In the genomic region with DNA sequence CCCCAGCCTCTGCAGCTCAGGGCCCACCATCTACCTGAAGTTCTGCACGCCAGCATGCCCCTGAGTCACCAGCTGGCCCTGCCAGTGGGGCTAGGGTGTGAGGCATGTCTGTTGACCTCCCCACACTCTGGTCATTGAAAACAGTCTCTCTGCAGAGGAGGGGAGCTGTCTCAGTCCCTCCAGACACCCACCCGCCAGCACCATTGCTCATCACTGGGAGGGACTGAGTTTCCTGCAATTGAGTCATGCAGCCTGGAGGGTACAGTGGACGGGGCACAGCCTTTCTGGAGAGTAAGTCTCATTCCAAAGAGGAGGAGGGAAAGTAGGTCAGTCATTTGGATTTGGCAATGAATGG, we compare ENCODE assay signal across 12 cellular contexts. TPM values are rescaled to one million over a fixed set of nuclear protein-coding genes. Genes with fewer than 3 reads are reported as not detected.
DNase-seq lines count a peak whose midpoint lies in the region; ATAC-seq and TF ChIP-seq lines count a peak whose summit lies in the region.
"Had no signal": no experiment of that assay in that cellular context is flagged by ENCODE, and none has a peak within 500 bp of the region (broad histone marks: within the 10 kb centered on the region; RNA-seq: fewer than 3 reads in every experiment).

No MANE protein-coding gene starts in this region.

- H3K27ac Mint-ChIP-seq in neural progenitor cell, result peak overlapping the region; percentile 84
- H3K27ac Mint-ChIP-seq: stimulated activated memory B cell treated with anti-CD40 and anti-IgM and Interleukin-4, amounts not matched to agents 10 μg/mL and 1 μg/mL and 100 μg/mL, for 72 hours had no signal

- no peak for ATAC-seq in GM21367 (IDR thresholded peaks at IDR 0.05; ENCODE audit: unreplicated experiment)
- ATAC-seq: stimulated activated memory B cell treated with anti-CD40 and anti-IgM and Interleukin-4, amounts not matched to agents 10 μg/mL and 1 μg/mL and 100 μg/mL, for 72 hours had no signal

- H3K36me3 Mint-ChIP-seq in neural progenitor cell, result no peaks in the 10 kb centered on the region
- H3K36me3 Mint-ChIP-seq: stimulated activated memory B cell treated with anti-CD40 and anti-IgM and Interleukin-4, amounts not matched to agents 10 μg/mL and 1 μg/mL and 100 μg/mL, for 72 hours had no signal

- no peak overlapping the region for H3K4me2 ChIP-seq in neural progenitor cell

- no peaks in the 10 kb centered on the region for H3K27me3 ChIP-seq in neural progenitor cell

- no peaks in the 10 kb centered on the region for H3K9me3 Mint-ChIP-seq in neural progenitor cell
- H3K9me3 Mint-ChIP-seq: stimulated activated memory B cell treated with anti-CD40 and anti-IgM and Interleukin-4, amounts not matched to agents 10 μg/mL and 1 μg/mL and 100 μg/mL, for 72 hours had no signal

- H3K79me2 ChIP-seq in neural progenitor cell (ENCODE audit: low read depth), result no peaks in the 10 kb centered on the region

- H4K20me1 ChIP-seq in neural progenitor cell (ENCODE audit: low read depth), result no peaks in the 10 kb centered on the region

- H3K4me1 ChIP-seq in neural progenitor cell, result peaks cover 18% of the 10 kb centered on the region

- no peak for TF ChIP-seq CTCF in neural progenitor cell (IDR thresholded peaks at IDR 0.05)

- peaks cover 37% of the 10 kb centered on the region for H3K4me1 Mint-ChIP-seq in neural progenitor cell
- H3K4me1 Mint-ChIP-seq: stimulated activated memory B cell treated with anti-CD40 and anti-IgM and Interleukin-4, amounts not matched to agents 10 μg/mL and 1 μg/mL and 100 μg/mL, for 72 hours had no signal

- H3K9ac ChIP-seq in neural progenitor cell, result no peak overlapping the region

- H2AFZ ChIP-seq in neural progenitor cell (replicated peaks), result no peak overlapping the region

- H3K27me3 Mint-ChIP-seq in neural progenitor cell (ENCODE audit: insufficient read depth, low read depth), result peaks cover 21% of the 10 kb centered on the region

- no peak overlapping the region for H3K4me3 ChIP-seq in neural progenitor cell

- no peak overlapping the region for H3K4me3 Mint-ChIP-seq in neural progenitor cell
- H3K4me3 Mint-ChIP-seq: stimulated activated memory B cell treated with anti-CD40 and anti-IgM and Interleukin-4, amounts not matched to agents 10 μg/mL and 1 μg/mL and 100 μg/mL, for 72 hours had no signal

- DNase-seq in AG20443 (ENCODE audit: low spot score) (peak; percentile 91), LHCN-M2 (ENCODE audit: low read depth) (peak; percentile 72), dedifferentiated amniotic fluid mesenchymal stem cell (ENCODE audit: extremely low spot score) (peak; percentile 95), neural progenitor cell (ENCODE audit: low spot score) (no peak), SIG-M5 (lab: John Stamatoyannopoulos, UW) (no peak), NCI-H2081 (lab: John Stamatoyannopoulos, UW) (no peak)
- no peak for DNase-seq in activated CD4-positive, alpha-beta T cell treated with anti-CD3 and anti-CD28 coated beads for 48 hours
- DNase-seq: central memory CD4-positive, alpha-beta T cell; Kasumi-1; NK-92 treated with Interleukin-12 subunit alpha and Interleukin-12 subunit beta, amount 100 ng/mL, for 24 hours had no signal

- H3F3A ChIP-seq in neural progenitor cell (ENCODE audit: low read depth), result no peaks in the 10 kb centered on the region

- H3K9me3 ChIP-seq in neural progenitor cell (ENCODE audit: low read depth), result no peaks in the 10 kb centered on the region

- no peak overlapping the region for H3K27ac ChIP-seq in neural progenitor cell

- H3K36me3 ChIP-seq in neural progenitor cell, result no peaks in the 10 kb centered on the region

RNA-seq across cellular contexts. Expression of gene COL5A1, which starts 16.8 kb away (rescaled TPM):
- total RNA-seq in LHCN-M2 (2014; rRNA removed) (36.4 and 56.0 TPM in 2 replicates), neural progenitor cell (ENCODE audit: low replicate concordance) (6.1 and 14.2 TPM in 2 replicates)
- polyA plus RNA-seq in LHCN-M2 (2012), result 140 TPM

Comparison
In these comparisons a context has a peak if more than half of its experiments do, and no peak if none do; other contexts are left out.
1. DNase-seq: peak in AG20443 (single experiment), LHCN-M2 (single experiment) and dedifferentiated amniotic fluid mesenchymal stem cell (single experiment); none in neural progenitor cell (single experiment), SIG-M5 (single experiment), NCI-H2081 (0 of 2) and activated CD4-positive, alpha-beta T cell treated with anti-CD3 and anti-CD28 coated beads for 48 hours (single experiment).